In the genomic region with DNA sequence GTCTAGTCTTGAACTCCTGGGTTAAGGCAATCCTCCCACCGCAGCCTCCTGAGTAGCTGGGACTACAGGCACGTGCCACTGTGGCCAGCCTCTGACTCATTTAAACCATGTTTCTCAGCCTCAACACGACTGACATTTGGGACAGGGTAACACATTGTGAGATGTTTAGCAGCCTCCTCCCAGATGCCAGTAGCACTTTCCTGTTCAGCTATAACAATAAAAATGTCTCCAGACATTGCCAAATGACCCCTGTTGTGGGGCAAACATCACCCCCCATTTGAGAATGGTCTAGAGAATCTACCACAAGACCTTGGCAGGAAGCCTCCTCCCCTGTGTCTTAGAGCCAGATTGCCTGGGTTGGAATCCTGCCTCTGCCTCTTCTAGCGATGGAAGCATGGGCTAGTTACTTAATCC, we compare ENCODE assay signal across 8 cellular contexts. TPM values are rescaled to one million over a fixed set of nuclear protein-coding genes. Genes with fewer than 3 reads are reported as not detected.
DNase-seq lines count a peak whose midpoint lies in the region; ATAC-seq, FAIRE-seq and TF ChIP-seq lines count a peak whose summit lies in the region.

No MANE protein-coding gene starts in this region.

- H3K9me3 ChIP-seq in smooth muscle cell (replicated peaks; ENCODE audit: low read depth): no peaks in the 10 kb centered on the region

- in situ Hi-C loops in astrocyte of the cerebellum (cut with HindIII; ENCODE audit: low sequenced_read_pairs): no loop called here

- peaks cover 11% of the 10 kb centered on the region for H3F3A ChIP-seq in smooth muscle cell (ENCODE audit: low read depth)

- H3K9ac ChIP-seq in smooth muscle cell (ENCODE audit: low read depth): peak overlapping the region; percentile 43

- no peaks in the 10 kb centered on the region for H3K79me2 ChIP-seq in smooth muscle cell (ENCODE audit: low read depth)

- H3K4me2 ChIP-seq in smooth muscle cell: no peak overlapping the region

- H4K20me1 ChIP-seq in smooth muscle cell (ENCODE audit: low read depth): no peaks in the 10 kb centered on the region

- FAIRE-seq in GM18507 (lab: Jason Lieb, UNC): peak; percentile 78

- H3K27me3 ChIP-seq in smooth muscle cell (ENCODE audit: low read depth): no peaks in the 10 kb centered on the region

- DNase-seq in GM18507 (ENCODE audit: extremely low spot score, insufficient read length, low read depth): no peak
- DNase-seq in astrocyte of the cerebellum (ENCODE audit: low read depth): peak; percentile 88
- no peak for DNase-seq in smooth muscle cell (lab: John Stamatoyannopoulos, UW; ENCODE audit: unreplicated experiment)
- no peak for DNase-seq in SHP77 (lab: John Stamatoyannopoulos, UW)
- DNase-seq in HT-29 (ENCODE audit: low spot score): no peak
- no peak for DNase-seq in dedifferentiated amniotic fluid mesenchymal stem cell (ENCODE audit: extremely low spot score)
- DNase-seq in inferior parietal cortex (ENCODE audit: extremely low spot score): no peak

- H3K36me3 ChIP-seq in smooth muscle cell (ENCODE audit: low read depth): no peaks in the 10 kb centered on the region

- peak overlapping the region; percentile 80 for H3K27ac ChIP-seq in smooth muscle cell (ENCODE audit: low read depth)

- peak; percentile 39 for ATAC-seq in HG03520 (IDR thresholded peaks at IDR 0.05; ENCODE audit: unreplicated experiment)

- 28% methylated on average over 4 of the region's 4 CpGs for WGBS in smooth muscle cell (ENCODE audit: low lambda C conversion rate)

- H3K4me3 ChIP-seq in astrocyte of the cerebellum (ENCODE audit: low read depth, low read length): no peak overlapping the region
- no peak overlapping the region for H3K4me3 ChIP-seq in smooth muscle cell

- no peak for TF ChIP-seq CTCF in astrocyte of the cerebellum (IDR thresholded peaks at IDR 0.05; ENCODE audit: low read depth, low read length, missing control alignments)
- no peak for TF ChIP-seq CTCF in smooth muscle cell (IDR thresholded peaks at IDR 0.05; ENCODE audit: borderline replicate concordance, insufficient read depth, poor library complexity, severe bottlenecking)

- no peak overlapping the region for H2AFZ ChIP-seq in smooth muscle cell (ENCODE audit: low read depth)

- H3K4me1 ChIP-seq in smooth muscle cell (ENCODE audit: low read depth): no peaks in the 10 kb centered on the region

RNA-seq across cellular contexts. Expression of gene TMEM40, which starts 8.4 kb away (rescaled TPM):
- total RNA-seq in smooth muscle cell: 6.4 and 6.7 TPM in 2 replicates
- 6.8 and 15.6 TPM in 2 replicates for polyA plus RNA-seq in smooth muscle cell
- not detected in 2 replicates for total RNA-seq in HT-29 (2014; rRNA removed; shearing (Covaris generic))

RNA-seq across cellular contexts. Expression of gene CAND2, which starts 45.8 kb away (rescaled TPM):
- 2.7 and 4.8 TPM in 2 replicates for total RNA-seq in smooth muscle cell
- polyA plus RNA-seq in smooth muscle cell: 2.1 and 2.9 TPM in 2 replicates
- total RNA-seq in HT-29 (2014; rRNA removed; shearing (Covaris generic)): not detected in 2 replicates
